ENCODE assay signal across 8 cellular contexts in genomic region chr6:125790403-125791150, GRCh38. TPM values are rescaled to one million over a fixed set of nuclear protein-coding genes. Genes with fewer than 3 reads are reported as not detected.
A peak's percentile ranks its signal among the peaks of the same experiment; 100 is the strongest.
DNase-seq lines count a peak whose midpoint lies in the region; ATAC-seq and TF ChIP-seq lines count a peak whose summit lies in the region.

TSS of gene NCOA7 (plus strand) at chr6:125790960. CDS start at chr6:125815355, 24,395 bp downstream.

- peak within 1 kb of the TSS; percentile 99 for H3K27ac Mint-ChIP-seq in CD4-positive, alpha-beta T cell

- peak; percentile 74 for ATAC-seq in CD4-positive, alpha-beta T cell (ENCODE audit: poor library complexity)
- ATAC-seq in GM19328 (IDR thresholded peaks at IDR 0.05; ENCODE audit: unreplicated experiment) (peak; percentile 82), HG03460 (IDR thresholded peaks at IDR 0.05; ENCODE audit: unreplicated experiment) (peak; percentile 66), mucosa of descending colon (peak; percentile 93)

- POLR2A ChIA-PET in CD4-positive, alpha-beta T cell (lab: Charles Lee): interaction anchor here (0.5 to 4.7 kb wide), 62 partner anchors 9 to 1725 kb away, joined by 3 to 528 read pairs (median 6); partner anchors contain the start of genes ECHDC1, HDDC2, HEY2 and HINT3

- CTCF ChIA-PET in CD4-positive, alpha-beta T cell (lab: Charles Lee): interaction anchor here (0.9 to 3.8 kb wide), 14 partner anchors 9 to 1726 kb away, joined by 3 to 72 read pairs (median 4); partner anchors contain the start of genes HDDC2 and HINT3

- no peaks in the 10 kb centered on the region for H3K36me3 ChIP-seq in NT2/D1 (ENCODE audit: insufficient read depth, insufficient read length, low read length)
- no peaks in the 10 kb centered on the region for H3K36me3 ChIP-seq in mucosa of descending colon (ENCODE audit: low read depth)

- H3K4me1 ChIP-seq in NT2/D1 (ENCODE audit: insufficient read depth, insufficient read length) (no peaks in the 10 kb centered on the region), mucosa of descending colon (ENCODE audit: low read depth) (peaks cover 5% of the 10 kb centered on the region)

- peak within 1 kb of the TSS; percentile 94 for H3K4me3 Mint-ChIP-seq in CD4-positive, alpha-beta T cell

- H3K4me3 ChIP-seq in NT2/D1 (ENCODE audit: insufficient read length, low read depth): peak within 1 kb of the TSS; percentile 73
- peak within 1 kb of the TSS; percentile 65 for H3K4me3 ChIP-seq in mucosa of descending colon

- no peaks in the 10 kb centered on the region for H3K27me3 ChIP-seq in CD4-positive, alpha-beta T cell (ENCODE audit: control insufficient read depth, insufficient read depth, low read length)
- H3K27me3 ChIP-seq in NT2/D1 (ENCODE audit: insufficient read depth, insufficient read length): no peaks in the 10 kb centered on the region

- peak within 1 kb of the TSS; percentile 89 for H3K9ac ChIP-seq in NT2/D1 (ENCODE audit: insufficient read length, low read depth)

- peak within 1 kb of the TSS; percentile 82 for H3K27ac ChIP-seq in CD4-positive, alpha-beta T cell (ENCODE audit: low read depth, low read length)

- no peak for TF ChIP-seq CTCF in CD4-positive, alpha-beta T cell (IDR thresholded peaks at IDR 0.05)
- no peak for TF ChIP-seq CTCF in mucosa of descending colon (IDR thresholded peaks at IDR 0.05)

- peak; percentile 68 to 82 (median 77) for DNase-seq in CD4-positive, alpha-beta T cell
- DNase-seq in NT2/D1 (ENCODE audit: low read depth, low spot score) (no peak), activated T-cell treated with anti-CD3 and anti-CD28 coated beads for 1 hour (ENCODE audit: low read depth) (peak; percentile 67), epidermal melanocyte (ENCODE audit: insufficient read length, low spot score) (peak; percentile 71), mucosa of descending colon (peak; percentile 75 to 91 (median 88))
- DNase-seq in stimulated activated CD8-positive, alpha-beta memory T cell treated with anti-CD3 and anti-CD28 coated beads, Interleukin-4, amount 100 ng/mL, for 24 hours (ENCODE audit: low read depth): peak; percentile 74

- peaks cover 28% of the 10 kb centered on the region for H3K36me3 Mint-ChIP-seq in CD4-positive, alpha-beta T cell (ENCODE audit: low read depth)

- no peaks in the 10 kb centered on the region for H3K9me3 Mint-ChIP-seq in CD4-positive, alpha-beta T cell

- intact Hi-C loops in CD4-positive, alpha-beta T cell (cut with DNase I, micrococcal nuclease): loop anchor here (1.0 to 5.0 kb wide), 5 partner anchors 9 to 167 kb away; no protein-coding TSS in a partner anchor
- intact Hi-C loops in mucosa of descending colon (cut with DNase I, micrococcal nuclease): no loop called here

- peaks cover 61% of the 10 kb centered on the region for H3K4me1 Mint-ChIP-seq in CD4-positive, alpha-beta T cell (ENCODE audit: low read depth)

- H3K27me3 Mint-ChIP-seq in CD4-positive, alpha-beta T cell: no peaks in the 10 kb centered on the region

- no peaks in the 10 kb centered on the region for H3K9me3 ChIP-seq in CD4-positive, alpha-beta T cell (ENCODE audit: control insufficient read depth, low read length)
- no peaks in the 10 kb centered on the region for H3K9me3 ChIP-seq in NT2/D1 (ENCODE audit: insufficient read depth, low read length)
- no peaks in the 10 kb centered on the region for H3K9me3 ChIP-seq in mucosa of descending colon

RNA-seq across cellular contexts. Expression of gene NCOA7, which starts in this region (rescaled TPM):
- 10 to 100 TPM; 34.6 to 35.7 TPM for total RNA-seq in CD4-positive, alpha-beta T cell
- total RNA-seq in mucosa of descending colon: 10 to 100 TPM; 28.9 to 54.0 (median 49.6) TPM

Comparison
In these comparisons a context has a peak if more than half of its experiments do, and no peak if none do; other contexts are left out.
1. intact Hi-C loops: an anchor here in CD4-positive, alpha-beta T cell (1.0 to 5.0 kb wide); none called in mucosa of descending colon.